22 cellular contexts compared by ENCODE assay signal in genomic region chr11:94735907-94736306, GRCh38.
"Had no signal": no experiment of that assay in that cellular context is flagged by ENCODE, and none has a peak within 500 bp of the region (broad histone marks: within the 10 kb centered on the region; RNA-seq: fewer than 3 reads in every experiment).

No MANE protein-coding gene starts in this region.

- H3K4me3 Mint-ChIP-seq: activated CD4-positive, alpha-beta memory T cell treated with anti-CD3 and anti-CD28 coated beads, Interleukin-2, amount 10 ng/mL, durations not matched to agents 7 days and 5 days; activated CD8-positive, alpha-beta memory T cell treated with anti-CD3 and anti-CD28 coated beads, Interleukin-2, amount 10 ng/mL, durations not matched to agents 7 days and 5 days; activated naive CD4-positive, alpha-beta T cell treated with anti-CD3 and anti-CD28 coated beads for 36 hours; activated naive CD8-positive, alpha-beta T cell treated with anti-CD3 and anti-CD28 coated beads, Interleukin-2, amount 50 U/mL, for 24 hours; activated T-helper 17 cell treated with anti-CD3 and anti-CD28 coated beads, Interleukin-2, amount 50 U/mL, for 72 hours; brain; neural crest cell had no signal

- H3K27ac ChIP-seq: left lung had no signal

- ATAC-seq: activated CD8-positive, alpha-beta memory T cell treated with anti-CD3 and anti-CD28 coated beads, Interleukin-2, amount 10 ng/mL, durations not matched to agents 7 days and 5 days; activated naive CD8-positive, alpha-beta T cell treated with anti-CD3 and anti-CD28 coated beads, Interleukin-2, amount 50 U/mL, for 24 hours; activated T-helper 17 cell treated with anti-CD3 and anti-CD28 coated beads, Interleukin-2, amount 50 U/mL, for 72 hours; gastrocnemius medialis; left lung had no signal

- H3K9me3 ChIP-seq: gastrocnemius medialis, left lung had no signal

- H3K4me3 ChIP-seq: gastrocnemius medialis, left lung had no signal

- DNase-seq: activated CD4-positive, alpha-beta memory T cell treated with anti-CD3 and anti-CD28 coated beads, Interleukin-2, amount 10 ng/mL, durations not matched to agents 7 days and 5 days; activated CD4-positive, alpha-beta T cell treated with anti-CD3 and anti-CD28 coated beads for 48 hours; activated CD4-positive, CD25-positive, alpha-beta regulatory T cell; activated CD8-positive, alpha-beta memory T cell treated with anti-CD3 and anti-CD28 coated beads, Interleukin-2, amount 10 ng/mL, durations not matched to agents 7 days and 5 days; activated naive CD4-positive, alpha-beta T cell treated with anti-CD3 and anti-CD28 coated beads for 36 hours; activated naive CD8-positive, alpha-beta T cell treated with anti-CD3 and anti-CD28 coated beads, Interleukin-2, amount 50 U/mL, for 24 hours; activated T-cell treated with anti-CD3 and anti-CD28 coated beads, Interleukin-2, amount 50 U/mL, for 1 hour; anterior cingulate cortex; caudate nucleus; gastrocnemius medialis; head of caudate nucleus; kidney; left lung; mammary epithelial cell; stimulated activated CD4-positive, alpha-beta T cell treated with anti-CD3 and anti-CD28 coated beads, Interleukin-12 subunit alpha, Interleukin-12 subunit beta, amount 100 ng/mL, for 4 hours; stimulated activated CD4-positive, alpha-beta T cell treated with anti-CD3 and anti-CD28 coated beads, Interleukin-1b, Interleukin-23, amount 100 ng/mL, for 48 hours; stimulated activated CD8-positive, alpha-beta memory T cell treated with anti-CD3 and anti-CD28 coated beads, Interleukin-4, amount 100 ng/mL, for 48 hours; stimulated activated naive CD4-positive, alpha-beta T cell had no signal

- H3K36me3 Mint-ChIP-seq: activated CD8-positive, alpha-beta memory T cell treated with anti-CD3 and anti-CD28 coated beads, Interleukin-2, amount 10 ng/mL, durations not matched to agents 7 days and 5 days; brain had no signal

- H3K9me3 Mint-ChIP-seq: activated CD4-positive, alpha-beta memory T cell treated with anti-CD3 and anti-CD28 coated beads, Interleukin-2, amount 10 ng/mL, durations not matched to agents 7 days and 5 days; activated naive CD4-positive, alpha-beta T cell treated with anti-CD3 and anti-CD28 coated beads for 36 hours; activated naive CD8-positive, alpha-beta T cell treated with anti-CD3 and anti-CD28 coated beads, Interleukin-2, amount 50 U/mL, for 24 hours; activated T-helper 17 cell treated with anti-CD3 and anti-CD28 coated beads, Interleukin-2, amount 50 U/mL, for 72 hours; neural crest cell had no signal

- H3K27ac Mint-ChIP-seq: activated CD4-positive, alpha-beta memory T cell treated with anti-CD3 and anti-CD28 coated beads, Interleukin-2, amount 10 ng/mL, durations not matched to agents 7 days and 5 days; activated CD8-positive, alpha-beta memory T cell treated with anti-CD3 and anti-CD28 coated beads, Interleukin-2, amount 10 ng/mL, durations not matched to agents 7 days and 5 days; activated naive CD4-positive, alpha-beta T cell treated with anti-CD3 and anti-CD28 coated beads for 36 hours; activated naive CD8-positive, alpha-beta T cell treated with anti-CD3 and anti-CD28 coated beads, Interleukin-2, amount 50 U/mL, for 24 hours; activated T-helper 17 cell treated with anti-CD3 and anti-CD28 coated beads, Interleukin-2, amount 50 U/mL, for 72 hours; brain; progenitor cell of endocrine pancreas had no signal

- H3K27me3 ChIP-seq: gastrocnemius medialis had no signal

- H3K36me3 ChIP-seq: gastrocnemius medialis, left lung had no signal

- H3K4me1 Mint-ChIP-seq: activated T-helper 17 cell treated with anti-CD3 and anti-CD28 coated beads, Interleukin-2, amount 50 U/mL, for 72 hours had no signal
